ENCODE assay signal across 1 cellular context in genomic region chr1:61301824-61302652, GRCh38.
TF ChIP-seq lines count a peak whose summit lies in the region.

No MANE protein-coding gene starts in this region.

TF ChIP-seq in HepG2, 621 proteins besides CTCF, POLR2A, EP300 and RAD21 (continued from another document):
- 0 out of 2 replicates have a peak, but pooled peaks have one; percentile 26 for TF ChIP-seq CEBPG (CRISPR knock-in tag; IDR thresholded peaks at IDR 0.05)
- no peak for TF ChIP-seq ZNF646 (CRISPR knock-in tag; IDR thresholded peaks at IDR 0.05)
- no peak for TF ChIP-seq CCDC6 (CRISPR knock-in tag; IDR thresholded peaks at IDR 0.05)
- no peak for TF ChIP-seq ZNF879 (CRISPR knock-in tag; IDR thresholded peaks at IDR 0.05)
- no peak for TF ChIP-seq STAG1 (CRISPR knock-in tag; IDR thresholded peaks at IDR 0.05)
- no peak for TF ChIP-seq ZZZ3 (CRISPR knock-in tag; IDR thresholded peaks at IDR 0.05; ENCODE audit: borderline replicate concordance)
- no peak for TF ChIP-seq ZNF446 (CRISPR knock-in tag; IDR thresholded peaks at IDR 0.05)
- peak; percentile 55 for TF ChIP-seq NCOA2 (CRISPR knock-in tag; IDR thresholded peaks at IDR 0.05)
- no peak for TF ChIP-seq ZNF510 (CRISPR knock-in tag; IDR thresholded peaks at IDR 0.05; ENCODE audit: low read depth)
- peak; percentile 87 for TF ChIP-seq TBX2 (CRISPR knock-in tag; IDR thresholded peaks at IDR 0.05; ENCODE audit: borderline replicate concordance)
- TF ChIP-seq ZNF484 (CRISPR knock-in tag; IDR thresholded peaks at IDR 0.05; ENCODE audit: borderline replicate concordance, low read depth) = no peak
- TF ChIP-seq ZFP37 (CRISPR knock-in tag; IDR thresholded peaks at IDR 0.05; ENCODE audit: borderline replicate concordance) = no peak
- TF ChIP-seq POLR2G (IDR thresholded peaks at IDR 0.05; ENCODE audit: low read depth, low read length) = no peak
- no peak for TF ChIP-seq ZNF350 (CRISPR knock-in tag; IDR thresholded peaks at IDR 0.05; ENCODE audit: borderline replicate concordance, low read depth)
- no peak for TF ChIP-seq NCOA1 (CRISPR knock-in tag; IDR thresholded peaks at IDR 0.05)
- 0 out of 2 replicates have a peak, but pooled peaks have one; percentile 48 for TF ChIP-seq ESRRA (CRISPR knock-in tag; IDR thresholded peaks at IDR 0.05; ENCODE audit: low read depth)
- TF ChIP-seq NFE2L1 (CRISPR knock-in tag; IDR thresholded peaks at IDR 0.05; ENCODE audit: borderline replicate concordance) = no peak
- no peak for TF ChIP-seq ZNF263 (CRISPR knock-in tag; IDR thresholded peaks at IDR 0.05)
- 0 out of 2 replicates have a peak, but pooled peaks have one; percentile 25 for TF ChIP-seq FOXO1 (CRISPR knock-in tag; IDR thresholded peaks at IDR 0.05)
- no peak for TF ChIP-seq ZXDC (CRISPR knock-in tag; IDR thresholded peaks at IDR 0.05)
- 0 out of 2 replicates have a peak, but pooled peaks have one; percentile 32 for TF ChIP-seq IKZF5 (CRISPR knock-in tag; IDR thresholded peaks at IDR 0.05)
- no peak for TF ChIP-seq CBX2 (IDR thresholded peaks at IDR 0.05; ENCODE audit: low read depth, low read length)
- TF ChIP-seq CBX2 (CRISPR knock-in tag; IDR thresholded peaks at IDR 0.05; ENCODE audit: low read depth) = no peak
- no peak for TF ChIP-seq CENPT (CRISPR knock-in tag; IDR thresholded peaks at IDR 0.05; ENCODE audit: low read depth)
- no peak for TF ChIP-seq SYNCRIP (IDR thresholded peaks at IDR 0.05; ENCODE audit: insufficient read depth, low read depth, low read length)
- TF ChIP-seq TOE1 (CRISPR knock-in tag; IDR thresholded peaks at IDR 0.05) = no peak
- TF ChIP-seq GMEB1 (CRISPR knock-in tag; IDR thresholded peaks at IDR 0.05; ENCODE audit: borderline replicate concordance) = no peak
- no peak for TF ChIP-seq SMARCC2 (IDR thresholded peaks at IDR 0.05)
- TF ChIP-seq TBP (CRISPR knock-in tag; IDR thresholded peaks at IDR 0.05) = no peak
- TF ChIP-seq ZNF660 (CRISPR knock-in tag; IDR thresholded peaks at IDR 0.05; ENCODE audit: borderline replicate concordance, low read depth) = no peak
- no peak for TF ChIP-seq ZNF563 (CRISPR knock-in tag; IDR thresholded peaks at IDR 0.05)
- TF ChIP-seq MIXL1 (CRISPR knock-in tag; IDR thresholded peaks at IDR 0.05) = 0 out of 2 replicates have a peak, but pooled peaks have one; percentile 31
- TF ChIP-seq JDP2 (CRISPR knock-in tag; IDR thresholded peaks at IDR 0.05; ENCODE audit: borderline replicate concordance) = no peak
- no peak for TF ChIP-seq ZNF724P (CRISPR knock-in tag; IDR thresholded peaks at IDR 0.05; ENCODE audit: borderline replicate concordance)
- no peak for TF ChIP-seq MAFF (IDR thresholded peaks at IDR 0.05; ENCODE audit: low read depth, low read length)
- no peak for TF ChIP-seq RBFOX2 (IDR thresholded peaks at IDR 0.05; ENCODE audit: low read depth, low read length)
- peak in 1 of 2 experiments; percentile 48; a peak in 1 of 4 replicates for TF ChIP-seq NR2F1 (CRISPR knock-in tag; IDR thresholded peaks at IDR 0.05)
- no peak for TF ChIP-seq CAMTA2 (CRISPR knock-in tag; IDR thresholded peaks at IDR 0.05; ENCODE audit: borderline replicate concordance)
- TF ChIP-seq ISL2 (CRISPR knock-in tag; IDR thresholded peaks at IDR 0.05) = peak; percentile 69
- TF ChIP-seq ZNF414 (CRISPR knock-in tag; IDR thresholded peaks at IDR 0.05) = no peak
